ENCODE assay signal across 13 cellular contexts in the genomic region with DNA sequence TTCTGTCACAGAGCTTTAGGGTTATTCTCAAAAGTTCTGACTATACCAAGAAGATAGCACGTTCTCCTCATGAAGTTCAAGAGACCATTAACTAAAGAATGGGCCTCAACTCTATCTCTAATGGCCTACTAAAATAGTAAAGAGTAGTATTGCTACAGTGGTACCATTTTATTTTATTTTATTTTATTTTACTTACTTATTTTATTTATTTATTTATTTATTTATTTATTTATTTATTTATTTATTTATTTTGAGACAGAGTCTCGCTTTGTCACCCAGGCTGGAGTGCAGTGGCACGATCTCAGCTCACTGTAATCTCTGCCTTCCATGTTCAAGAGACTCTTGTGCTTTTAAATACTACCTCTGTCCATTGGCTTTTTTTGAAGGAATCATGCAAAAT. TPM values are rescaled to one million over a fixed set of nuclear protein-coding genes. Genes with fewer than 3 reads are reported as not detected.
"Had no signal": no experiment of that assay in that cellular context is flagged by ENCODE, and none has a peak within 500 bp of the region (broad histone marks: within the 10 kb centered on the region; RNA-seq: fewer than 3 reads in every experiment).

No MANE protein-coding gene starts in this region.

RNA-seq across cellular contexts. Expression of a gene that starts 52.5 kb away (rescaled TPM):
- total RNA-seq: activated B cell treated with CpG ODN at 0.5 μM for 24 hours; activated CD4-positive, alpha-beta memory T cell treated with anti-CD3 and anti-CD28 coated beads for 36 hours; activated CD4-positive, alpha-beta memory T cell treated with anti-CD3 and anti-CD28 coated beads, Interleukin-2, amount 10 ng/mL, durations not matched to agents 7 days and 5 days; activated CD4-positive, alpha-beta T cell treated with anti-CD3 and anti-CD28 coated beads for 36 hours; activated CD4-positive, alpha-beta T cell treated with anti-CD3 and anti-CD28 coated beads, Interleukin-2, amount 10 ng/mL, durations not matched to agents 24 days and 14 days; activated CD4-positive, alpha-beta T cell treated with anti-CD3 and anti-CD28 coated beads, Interleukin-2, amount 10 ng/mL, durations not matched to agents 7 days and 5 days; activated CD8-positive, alpha-beta memory T cell treated with anti-CD3 and anti-CD28 coated beads for 36 hours; activated CD8-positive, alpha-beta memory T cell treated with anti-CD3 and anti-CD28 coated beads, Interleukin-2, amount 10 ng/mL, durations not matched to agents 7 days and 5 days; activated CD8-positive, alpha-beta T cell treated with anti-CD3 and anti-CD28 coated beads for 36 hours; activated CD8-positive, alpha-beta T cell treated with anti-CD3 and anti-CD28 coated beads, Interleukin-2, amount 10 ng/mL, durations not matched to agents 7 days and 5 days; T-helper 1 cell treated with Interleukin-12 subunit alpha and Interleukin-12 subunit beta and Interleukin-4 antibody, amounts not matched to agents 30 ng/mL and 1 ng/mL, for 36 hours; T-helper 17 cell; T-helper 2 cell treated with Interferon-gamma antibody and Interleukin-4, amounts not matched to agents 100 ng/mL and 5 ng/mL, for 36 hours had no signal
